8 cellular contexts compared by ENCODE assay signal in genomic region chr10:103451871-103452713, GRCh38. TPM values are rescaled to one million over a fixed set of nuclear protein-coding genes. Genes with fewer than 3 reads are reported as not detected.
DNase-seq lines count a peak whose midpoint lies in the region; ATAC-seq, FAIRE-seq and TF ChIP-seq lines count a peak whose summit lies in the region.

Gene CALHM2, minus strand, starts transcription at chr10:103452370. Its CDS starts 2,429 bp downstream, at chr10:103449941.

- no peaks in the 10 kb centered on the region for H3K9me3 Mint-ChIP-seq in CD4-positive, alpha-beta T cell

- peak within 1 kb of the TSS; percentile 93 for H3K4me3 Mint-ChIP-seq in CD4-positive, alpha-beta T cell

- H3K4me2 ChIP-seq in GM12878 (ENCODE audit: control insufficient read depth, insufficient read depth): peak within 1 kb of the TSS; percentile 79

- H3K79me2 ChIP-seq in GM12878 (ENCODE audit: control insufficient read depth, insufficient read depth, low read length): peaks cover 30% of the 10 kb centered on the region

- H3K27ac ChIP-seq in CD4-positive, alpha-beta T cell (ENCODE audit: low read depth, low read length): peak within 1 kb of the TSS; percentile 49
- H3K27ac ChIP-seq in GM12878 (ENCODE audit: control insufficient read depth, insufficient read depth): peak within 1 kb of the TSS; percentile 83
- peak within 1 kb of the TSS; percentile 36 to 89 for H3K27ac ChIP-seq in small intestine (ENCODE audit: low read depth in 1 of 2, low read length in 1 of 2)

- TF ChIP-seq CTCF in CD4-positive, alpha-beta T cell (IDR thresholded peaks at IDR 0.05): no peak
- TF ChIP-seq CTCF in GM12878 (IDR thresholded peaks at IDR 0.05 in 2 of 3, conservative IDR thresholded peaks at IDR 0.05 in 1 of 3; ENCODE audit: control insufficient read depth in 2 of 3, extremely low read depth in 1 of 3, insufficient read depth in 1 of 3, low read depth in 3 of 3, low read length in 3 of 3): 0 out of 6 replicates have a peak, but pooled peaks of 1 of the 3 experiments have one; percentile 11

- H2AFZ ChIP-seq in GM12878 (ENCODE audit: control insufficient read depth, low read depth, low read length): peak within 1 kb of the TSS; percentile 69

- no peaks in the 10 kb centered on the region; the same call in 1 of the 2 replicates for H4K20me1 ChIP-seq in GM12878 (ENCODE audit: control insufficient read depth, insufficient read depth)

- H3K9me3 ChIP-seq in CD4-positive, alpha-beta T cell (ENCODE audit: control insufficient read depth, low read length): no peaks in the 10 kb centered on the region
- H3K9me3 ChIP-seq in GM12878 (replicated peaks; ENCODE audit: control insufficient read depth, insufficient read depth, low read length): no peaks in the 10 kb centered on the region
- no peaks in the 10 kb centered on the region for H3K9me3 ChIP-seq in iPS-15b (ENCODE audit: control insufficient read depth, insufficient read depth, low read length)
- H3K9me3 ChIP-seq in small intestine (ENCODE audit: control insufficient read depth, low read depth): no peaks in the 10 kb centered on the region

- CTCF ChIA-PET in CD4-positive, alpha-beta T cell (lab: Charles Lee): interaction anchor here (2.0 kb wide), 1 partner anchor 24 kb away, joined by 6 read pairs; no protein-coding TSS in a partner anchor
- CTCF ChIA-PET in GM12878 (lab: Yijun Ruan, JAX): interaction anchor here (0.9 to 17.8 kb wide), 7 partner anchors 17 to 41 kb away, joined by 3 to 163 read pairs (median 27); partner anchors contain the start of gene CALHM3

- POLR2A ChIA-PET in CD4-positive, alpha-beta T cell (lab: Charles Lee): interaction anchor here (0.8 to 1.7 kb wide), 5 partner anchors 15 to 56 kb away, joined by 3 to 5 read pairs (median 3); partner anchors contain the start of genes ATP5MK and PDCD11
- POLR2A ChIA-PET in GM12878 (lab: Charles Lee): interaction anchor here (1.3 to 9.5 kb wide), 6 partner anchors 11 to 57 kb away, joined by 3 to 144 read pairs (median 5); no protein-coding TSS in a partner anchor

- peak; percentile 72 for TF ChIP-seq POLR2A in GM12878 (IDR thresholded peaks at IDR 0.05; ENCODE audit: low read depth, low read length)

- SMC1A ChIA-PET in GM12878 (lab: Charles Lee; ENCODE audit: uncharacterized antibody, unreplicated experiment): interaction anchor here (0.6 to 9.6 kb wide), 11 partner anchors 11 to 534 kb away, joined by 3 to 124 read pairs (median 4); partner anchors contain the start of gene CNNM2

- H3K4me3 ChIP-seq in GM12878: peak within 1 kb of the TSS; percentile 98
- H3K4me3 ChIP-seq in iPS-15b (ENCODE audit: low read depth, low read length): peak within 1 kb of the TSS; percentile 39
- H3K4me3 ChIP-seq in small intestine (ENCODE audit: low read depth in 1 of 2, low read length in 2 of 2): peak within 1 kb of the TSS; percentile 55 to 57

- peaks cover 36% of the 10 kb centered on the region for H3K4me1 Mint-ChIP-seq in CD4-positive, alpha-beta T cell (ENCODE audit: low read depth)

- BruUV-seq in GM12878 (replicated peaks; lab: Mats Ljungman, UMichigan): no TSS peak

- H3K4me1 ChIP-seq in GM12878 (ENCODE audit: control insufficient read depth, insufficient read depth, low read length): peaks cover 22% of the 10 kb centered on the region
- peaks cover 8% of the 10 kb centered on the region for H3K4me1 ChIP-seq in iPS-15b (ENCODE audit: control insufficient read depth, insufficient read depth, low read length)
- no peaks in the 10 kb centered on the region for H3K4me1 ChIP-seq in small intestine (ENCODE audit: control insufficient read depth in 2 of 2, insufficient read depth in 1 of 2, low read depth in 1 of 2, low read length in 1 of 2)

- H3K27ac Mint-ChIP-seq in CD4-positive, alpha-beta T cell: peak within 1 kb of the TSS; percentile 76

- no peaks in the 10 kb centered on the region for H3K27me3 Mint-ChIP-seq in CD4-positive, alpha-beta T cell

- RAD21 ChIA-PET in GM12878 (lab: Charles Lee; ENCODE audit: unreplicated experiment): interaction anchor here (0.6 to 7.1 kb wide), 9 partner anchors 15 to 91 kb away, joined by 3 to 73 read pairs (median 8); no protein-coding TSS in a partner anchor

- peak; percentile 38 for FAIRE-seq in GM12878 (lab: Jason Lieb, UNC)
- no peak for FAIRE-seq in small intestine (lab: Jason Lieb, UNC)

- H3K27me3 ChIP-seq in CD4-positive, alpha-beta T cell (ENCODE audit: control insufficient read depth, insufficient read depth, low read length): no peaks in the 10 kb centered on the region
- H3K27me3 ChIP-seq in GM12878 (replicated peaks in 1 of 2; ENCODE audit: control insufficient read depth in 2 of 2, insufficient read depth in 2 of 2, low read length in 1 of 2): no peaks in the 10 kb centered on the region
- H3K27me3 ChIP-seq in iPS-15b (ENCODE audit: control insufficient read depth, insufficient read depth, low read length): no peaks in the 10 kb centered on the region
- H3K27me3 ChIP-seq in small intestine (ENCODE audit: control insufficient read depth in 2 of 2, insufficient read depth in 2 of 2, low read length in 2 of 2): no peaks in the 10 kb centered on the region

- TF ChIP-seq EP300 in GM12878 (IDR thresholded peaks at IDR 0.05; ENCODE audit: borderline replicate concordance in 1 of 2, control insufficient read depth in 1 of 2, low read depth in 2 of 2, low read length in 2 of 2): no peak

- H3K9ac ChIP-seq in GM12878 (ENCODE audit: control insufficient read depth, insufficient read depth, low read length): peak within 1 kb of the TSS; percentile 75
- H3K9ac ChIP-seq in iPS-15b (ENCODE audit: low read depth, low read length): peak within 1 kb of the TSS; percentile 47

- WGBS in GM12878 (ENCODE audit: insufficient coverage, insufficient replicate concordance, low lambda C conversion rate, missing lambda C conversion rate): under 1% methylated on average over 42 of the region's 43 CpGs
- WGBS in small intestine, 3 donors: 1 to 3% (median 2%) methylated on average over 33 to 43 of the region's 43 CpGs

- peak; percentile 22 to 67 (median 46) for DNase-seq in CD4-positive, alpha-beta T cell
- DNase-seq in HuH-7.5 (ENCODE audit: low spot score) (peak; percentile 81), T-helper 9 cell (peak; percentile 46), GM12878 (ENCODE audit: low read depth, low spot score) (no peak), small intestine (peak; percentile 40)

- intact Hi-C loops in CD4-positive, alpha-beta T cell (cut with DNase I, micrococcal nuclease): loop anchor here in 1 of 2 experiments (2.0 kb wide), 1 partner anchor 19 kb away; no protein-coding TSS in a partner anchor
- intact Hi-C loops in GM12878 (cut with micrococcal nuclease; ENCODE audit: unreplicated experiment): loop anchor here (1.0 kb wide), 1 partner anchor 19 kb away; no protein-coding TSS in a partner anchor

- 0 out of 2 replicates have a peak, but pooled peaks have one; percentile 2 for TF ChIP-seq RAD21 in GM12878 (IDR thresholded peaks at IDR 0.05; ENCODE audit: insufficient read depth, low read depth, low read length)

- peaks cover 7 to 12% of the 10 kb centered on the region in 2 experiments for H3K36me3 ChIP-seq in GM12878 (ENCODE audit: control insufficient read depth in 2 of 2, insufficient read depth in 2 of 2, low read length in 1 of 2)
- H3K36me3 ChIP-seq in iPS-15b (ENCODE audit: control insufficient read depth, insufficient read depth, low read length): no peaks in the 10 kb centered on the region
- peaks cover 0 to 3% of the 10 kb centered on the region in 2 donors for H3K36me3 ChIP-seq in small intestine (ENCODE audit: control insufficient read depth in 2 of 2, insufficient read depth in 2 of 2, low read length in 2 of 2)

- ATAC-seq in CD4-positive, alpha-beta T cell (ENCODE audit: poor library complexity): peak; percentile 69
- ATAC-seq in GM19455 (IDR thresholded peaks at IDR 0.05; ENCODE audit: unreplicated experiment) (peak; percentile 75), GM12878 (peak; percentile 84), HG03097 (IDR thresholded peaks at IDR 0.05; ENCODE audit: low FRiP score, unreplicated experiment) (no peak)

- peaks cover 41% of the 10 kb centered on the region for H3K36me3 Mint-ChIP-seq in CD4-positive, alpha-beta T cell (ENCODE audit: low read depth)

- in situ Hi-C loops in GM12878 (cut with MboI): no loop called here

TF ChIP-seq in GM12878, 131 proteins besides CTCF, POLR2A, EP300 and RAD21 (continues in another document):
- TF ChIP-seq NBN (IDR thresholded peaks at IDR 0.05) (0 out of 2 replicates have a peak, but pooled peaks have one; percentile 40), DPF2 (IDR thresholded peaks at IDR 0.05) (peak; percentile 32; the same call in 1 of the 2 replicates), IKZF2 (IDR thresholded peaks at IDR 0.05) (no peak), MAX (IDR thresholded peaks at IDR 0.05; ENCODE audit: low read depth, low read length) (no peak), SIN3A (IDR thresholded peaks at IDR 0.05; ENCODE audit: low read depth, low read length) (0 out of 2 replicates have a peak, but pooled peaks have one; percentile 25), HCFC1 (IDR thresholded peaks at IDR 0.05; ENCODE audit: low read length) (no peak), NR2F1 (conservative IDR thresholded peaks at IDR 0.05) (peak; percentile 55; the same call in 1 of the 2 replicates), RFX5 (IDR thresholded peaks at IDR 0.05; ENCODE audit: low read depth, low read length) (no peak), POLR2AphosphoS5 (IDR thresholded peaks at IDR 0.05; ENCODE audit: low read length) (peak; percentile 16; the same call in 1 of the 2 replicates)

RNA-seq across cellular contexts. Expression of gene CALHM2, which starts in this region (rescaled TPM):
- 1 to 10 TPM; 3.1 to 4.0 TPM for total RNA-seq in CD4-positive, alpha-beta T cell
- 24.6 and 24.7 TPM in 2 replicates for total RNA-seq in GM12878 (2013; cell fraction: nucleolus; rRNA removed)
- total RNA-seq in GM12878 (2014; rRNA removed) (7.5 and 8.0 TPM in 2 replicates), GM12878 (2014; rRNA removed; fragmentation: Illumina TruSeq; extraction: Trizol) (5.0 and 6.1 TPM in 2 replicates), GM12878 (2021) (15.2 and 15.3 TPM in 2 replicates)
- polyA plus RNA-seq in GM12878 (2011; ENCODE audit: low read depth): 4.3 TPM
- polyA plus RNA-seq in GM12878 (2011; rRNA removed) (11.8 and 23.7 TPM in 2 replicates), GM12878 (2014; fragmentation: Illumina TruSeq; extraction: Trizol) (5.5 and 8.1 TPM in 2 replicates), GM12878 (2014; fragmentation: Nextera tagmentation; extraction: Ambion mirVana) (1 to 10 TPM in 1 of 2 experiments, under 1 TPM in 1; 0.60 to 1.9 TPM), GM12878 (2014; rRNA removed) (14.5 and 15.2 TPM in 2 replicates), GM12878 (2016; fragmentation: Nextera tagmentation; extraction: Ambion mirVana) (10 to 100 TPM; 10.4 to 12.6 TPM), small intestine (10 to 100 TPM in 1 of 3 donors, 1 to 10 TPM in 2; 1.1 to 29.1 (median 5.4) TPM)
- 32.2 and 40.1 TPM in 2 replicates for polyA plus RNA-seq in GM12878 (2011; cell fraction: cytosol; rRNA removed)
- polyA plus RNA-seq in GM12878 (2011; cell fraction: nucleus; rRNA removed): 56.9 and 57.7 TPM in 2 replicates
- polyA plus RNA-seq in GM12878 (2012): 9.2 and 14.4 TPM in 2 replicates
- 22.8 and 48.1 TPM in 2 replicates for polyA minus RNA-seq in GM12878 (2011; rRNA and poly(A)+ RNA removed)
- polyA minus RNA-seq in GM12878 (2011; cell fraction: cytosol; rRNA and poly(A)+ RNA removed): 11.5 and 17.3 TPM in 2 replicates
- polyA minus RNA-seq in GM12878 (2011; cell fraction: nucleus; rRNA and poly(A)+ RNA removed): 32.5 and 51.8 TPM in 2 replicates

Comparison
In these comparisons a context has a peak if more than half of its experiments do, and no peak if none do; other contexts are left out.
1. H3K4me3 ChIP-seq: peak in every context shown above with its lines; median percentile 98 in GM12878; 56 in small intestine; 39 in iPS-15b.